12 cellular contexts compared by ENCODE assay signal in the genomic region with DNA sequence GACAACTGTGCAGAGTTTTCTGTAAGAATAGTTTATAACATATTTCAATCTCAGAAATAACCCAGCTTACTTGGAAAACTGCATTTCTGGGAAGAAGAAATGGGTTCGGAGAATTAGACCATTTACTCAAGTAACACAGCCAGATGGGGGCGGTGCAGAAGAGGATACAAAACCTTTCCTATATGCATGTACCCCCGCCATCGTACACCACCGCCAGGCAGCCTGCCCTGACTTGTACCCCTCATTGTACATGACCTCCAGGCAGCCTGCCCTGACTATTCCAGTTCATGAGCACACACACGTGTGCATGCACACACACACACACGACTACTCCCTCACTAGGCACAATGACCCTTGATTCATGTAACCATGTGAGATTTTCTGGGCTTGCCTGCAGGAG.
DNase-seq lines count a peak whose midpoint lies in the region; ATAC-seq, FAIRE-seq and TF ChIP-seq lines count a peak whose summit lies in the region.
"Had no signal": no experiment of that assay in that cellular context is flagged by ENCODE, and none has a peak within 500 bp of the region (broad histone marks: within the 10 kb centered on the region; RNA-seq: fewer than 3 reads in every experiment).

No MANE protein-coding gene starts in this region.

- H3K4me1 ChIP-seq in left ventricle myocardium inferior, result peaks cover 11% of the 10 kb centered on the region
- peaks cover 0 to 14% of the 10 kb centered on the region in 2 donors for H3K4me1 ChIP-seq in right atrium auricular region
- H3K4me1 ChIP-seq: prostate gland had no signal

- H3K4me3 ChIP-seq in left ventricle myocardium inferior (peak overlapping the region; percentile 57), right atrium auricular region (peak overlapping the region in 1 of 2 donors; percentile 40), astrocyte of the spinal cord (ENCODE audit: low read depth, low read length) (no peak overlapping the region)

- ATAC-seq in memory B cell (ENCODE audit: low read depth), result no peak
- no peak for ATAC-seq in stimulated activated effector memory CD8-positive, alpha-beta T cell treated with anti-CD3 and anti-CD28 coated beads, Interleukin-12 subunit alpha, Interleukin-12 subunit beta, amount 100 ng/mL, for 72 hours

- H3K36me3 ChIP-seq in left ventricle myocardium inferior, result peaks cover 9% of the 10 kb centered on the region
- H3K36me3 ChIP-seq in right atrium auricular region, result no peaks in the 10 kb centered on the region
- H3K36me3 ChIP-seq: prostate gland had no signal

- in situ Hi-C loops in astrocyte of the spinal cord (cut with HindIII; ENCODE audit: low sequenced_read_pairs), result no loop called here

- TF ChIP-seq CTCF in left ventricle myocardium inferior (IDR thresholded peaks at IDR 0.05; ENCODE audit: borderline replicate concordance) (no peak), right atrium auricular region (IDR thresholded peaks at IDR 0.05) (no peak), astrocyte of the spinal cord (IDR thresholded peaks at IDR 0.05; ENCODE audit: low read depth, low read length) (no peak)

- peaks cover 8% of the 10 kb centered on the region for H3K4me1 Mint-ChIP-seq in memory B cell
- H3K4me1 Mint-ChIP-seq in stimulated activated effector memory CD8-positive, alpha-beta T cell treated with anti-CD3 and anti-CD28 coated beads, Interleukin-12 subunit alpha, Interleukin-12 subunit beta, amount 100 ng/mL, for 72 hours, result no peaks in the 10 kb centered on the region

- H3K27me3 ChIP-seq in left ventricle myocardium inferior (ENCODE audit: low read depth), result peaks cover 24% of the 10 kb centered on the region
- no peaks in the 10 kb centered on the region for H3K27me3 ChIP-seq in right atrium auricular region

- intact Hi-C loops in left ventricle myocardium inferior (cut with micrococcal nuclease), result no loop called here

- H3K27ac Mint-ChIP-seq in memory B cell, result no peak overlapping the region
- no peak overlapping the region for H3K27ac Mint-ChIP-seq in stimulated activated effector memory CD8-positive, alpha-beta T cell treated with anti-CD3 and anti-CD28 coated beads, Interleukin-12 subunit alpha, Interleukin-12 subunit beta, amount 100 ng/mL, for 72 hours

- H3K27ac ChIP-seq in left ventricle myocardium inferior (replicated peaks) (no peak overlapping the region), right atrium auricular region (peak overlapping the region in 1 of 2 donors; percentile 22)
- H3K27ac ChIP-seq: KMS-11, prostate gland had no signal

- DNase-seq in left ventricle myocardium inferior, result no peak
- no peak for DNase-seq in right atrium auricular region (ENCODE audit: low spot score)
- DNase-seq in astrocyte of the spinal cord (ENCODE audit: low read depth, low spot score), result peak; percentile 7
- no peak for DNase-seq in memory B cell (ENCODE audit: low spot score in 2 of 2)
- no peak for DNase-seq in urothelium cell line (ENCODE audit: low spot score)
- no peak for DNase-seq in cerebellum (ENCODE audit: low spot score)
- no peak for DNase-seq in dedifferentiated amniotic fluid mesenchymal stem cell (ENCODE audit: extremely low spot score)
- no peak for DNase-seq in stimulated activated effector memory CD8-positive, alpha-beta T cell treated with anti-CD3 and anti-CD28 coated beads, Interleukin-12 subunit alpha, Interleukin-12 subunit beta, amount 100 ng/mL, for 72 hours (ENCODE audit: low spot score in 2 of 2)
- DNase-seq: NCI-H446 treated with DMSO at 0.1 percent for 48 hours had no signal

- peaks cover 11% of the 10 kb centered on the region for H3K27me3 Mint-ChIP-seq in memory B cell

- H3K9me3 ChIP-seq in left ventricle myocardium inferior (replicated peaks) (no peaks in the 10 kb centered on the region), right atrium auricular region (no peaks in the 10 kb centered on the region)
- H3K9me3 ChIP-seq: prostate gland had no signal

- H3K4me3 Mint-ChIP-seq in memory B cell, result peak overlapping the region; percentile 78
- no peak overlapping the region for H3K4me3 Mint-ChIP-seq in stimulated activated effector memory CD8-positive, alpha-beta T cell treated with anti-CD3 and anti-CD28 coated beads, Interleukin-12 subunit alpha, Interleukin-12 subunit beta, amount 100 ng/mL, for 72 hours

- peak; percentile 17 for FAIRE-seq in urothelium cell line (lab: Jason Lieb, UNC)
- FAIRE-seq: endometrium had no signal

- no peaks in the 10 kb centered on the region for H3K9me3 Mint-ChIP-seq in memory B cell
- no peaks in the 10 kb centered on the region for H3K9me3 Mint-ChIP-seq in stimulated activated effector memory CD8-positive, alpha-beta T cell treated with anti-CD3 and anti-CD28 coated beads, Interleukin-12 subunit alpha, Interleukin-12 subunit beta, amount 100 ng/mL, for 72 hours

- H3K36me3 Mint-ChIP-seq in memory B cell, result no peaks in the 10 kb centered on the region
- H3K36me3 Mint-ChIP-seq in stimulated activated effector memory CD8-positive, alpha-beta T cell treated with anti-CD3 and anti-CD28 coated beads, Interleukin-12 subunit alpha, Interleukin-12 subunit beta, amount 100 ng/mL, for 72 hours, result no peaks in the 10 kb centered on the region
